ENCODE assay signal across 18 cellular contexts in genomic region chr19:40088299-40089047, GRCh38. TPM values are rescaled to one million over a fixed set of nuclear protein-coding genes. Genes with fewer than 3 reads are reported as not detected.
DNase-seq lines count a peak whose midpoint lies in the region; ATAC-seq and TF ChIP-seq lines count a peak whose summit lies in the region.
"Had no signal": no experiment of that assay in that cellular context is flagged by ENCODE, and none has a peak within 500 bp of the region (broad histone marks: within the 10 kb centered on the region; RNA-seq: fewer than 3 reads in every experiment).

No MANE protein-coding gene starts in this region.

- H3K27me3 Mint-ChIP-seq in Caco-2 (ENCODE audit: insufficient read depth, unreplicated experiment) (no peaks in the 10 kb centered on the region), memory B cell (no peaks in the 10 kb centered on the region), CD14-positive monocyte (ENCODE audit: low read depth in 3 of 3) (peaks cover 2 to 4% (median 3%) of the 10 kb centered on the region in 3 donors)
- H3K27me3 Mint-ChIP-seq in activated CD8-positive, alpha-beta T cell treated with anti-CD3 and anti-CD28 coated beads for 36 hours: no peaks in the 10 kb centered on the region
- H3K27me3 Mint-ChIP-seq: activated CD4-positive, alpha-beta memory T cell treated with anti-CD3 and anti-CD28 coated beads, Interleukin-2, amount 10 ng/mL, durations not matched to agents 7 days and 5 days had no signal

- intact Hi-C loops in Caco-2 (cut with micrococcal nuclease; ENCODE audit: unreplicated experiment): no loop called here
- intact Hi-C loops in activated CD8-positive, alpha-beta T cell treated with anti-CD3 and anti-CD28 coated beads for 36 hours (cut with micrococcal nuclease): no loop called here
- intact Hi-C loops in CD14-positive monocyte (cut with micrococcal nuclease): no loop called here

- H3K27ac Mint-ChIP-seq in Caco-2 (ENCODE audit: unreplicated experiment) (no peak overlapping the region), memory B cell (peak overlapping the region; percentile 25), CD14-positive monocyte (no peak overlapping the region)
- H3K27ac Mint-ChIP-seq in activated CD8-positive, alpha-beta T cell treated with anti-CD3 and anti-CD28 coated beads for 36 hours: no peak overlapping the region
- H3K27ac Mint-ChIP-seq: activated CD4-positive, alpha-beta memory T cell treated with anti-CD3 and anti-CD28 coated beads, Interleukin-2, amount 10 ng/mL, durations not matched to agents 7 days and 5 days had no signal

- H3K79me2 ChIP-seq in ACC112 (ENCODE audit: control insufficient read depth, insufficient read depth, low read length, unreplicated experiment): peaks cover 15% of the 10 kb centered on the region

- H3K4me1 Mint-ChIP-seq in Caco-2 (ENCODE audit: low read depth, unreplicated experiment): peaks cover 23% of the 10 kb centered on the region
- peaks cover 31% of the 10 kb centered on the region for H3K4me1 Mint-ChIP-seq in activated CD8-positive, alpha-beta T cell treated with anti-CD3 and anti-CD28 coated beads for 36 hours (ENCODE audit: low read depth)
- H3K4me1 Mint-ChIP-seq in memory B cell: peaks cover 27% of the 10 kb centered on the region
- H3K4me1 Mint-ChIP-seq in CD14-positive monocyte: peaks cover 41% of the 10 kb centered on the region

- H3K36me3 Mint-ChIP-seq in Caco-2 (ENCODE audit: insufficient read depth, unreplicated experiment) (peaks cover 27% of the 10 kb centered on the region), memory B cell (peaks cover 26% of the 10 kb centered on the region), CD14-positive monocyte (peaks cover 23 to 27% of the 10 kb centered on the region in 2 donors)
- H3K36me3 Mint-ChIP-seq in activated CD8-positive, alpha-beta T cell treated with anti-CD3 and anti-CD28 coated beads for 36 hours (ENCODE audit: low read depth): peaks cover 33% of the 10 kb centered on the region

- H3K27me3 ChIP-seq in ACC112 (ENCODE audit: insufficient read depth, low read length): peaks cover 3% of the 10 kb centered on the region; the same call in 1 of the 2 replicates
- no peaks in the 10 kb centered on the region for H3K27me3 ChIP-seq in Caco-2 (replicated peaks; ENCODE audit: control insufficient read depth, insufficient read depth, low read length)
- H3K27me3 ChIP-seq: breast epithelium, esophagus muscularis mucosa, SJCRH30 had no signal

- TF ChIP-seq CTCF in Caco-2 (IDR thresholded peaks at IDR 0.05; ENCODE audit: insufficient read depth in 1 of 2, low read depth in 1 of 2, low read length in 1 of 2, severe bottlenecking in 1 of 2, unreplicated experiment in 1 of 2) (no peak), CD14-positive monocyte (IDR thresholded peaks at IDR 0.05) (no peak)
- TF ChIP-seq CTCF in activated CD8-positive, alpha-beta T cell treated with anti-CD3 and anti-CD28 coated beads for 36 hours (IDR thresholded peaks at IDR 0.05): no peak

- ATAC-seq in activated CD8-positive, alpha-beta T cell treated with anti-CD3 and anti-CD28 coated beads for 36 hours: no peak
- no peak for ATAC-seq in memory B cell (ENCODE audit: low read depth)
- ATAC-seq in GM21381 (IDR thresholded peaks at IDR 0.05; ENCODE audit: unreplicated experiment): no peak

- H3K4me1 ChIP-seq in ACC112 (ENCODE audit: control insufficient read depth, insufficient read depth, low read length, unreplicated experiment) (peaks cover 4% of the 10 kb centered on the region), Caco-2 (peaks cover 9% of the 10 kb centered on the region)
- H3K4me1 ChIP-seq: SJCRH30 had no signal

- H3K9me3 ChIP-seq in Caco-2: no peaks in the 10 kb centered on the region
- H3K9me3 ChIP-seq: breast epithelium, esophagus muscularis mucosa, SJCRH30 had no signal

- no peak overlapping the region for H3K27ac ChIP-seq in ACC112 (ENCODE audit: low read depth, low read length)
- H3K27ac ChIP-seq: esophagus muscularis mucosa, SJCRH30 had no signal

- H2AFZ ChIP-seq in ACC112 (ENCODE audit: low read length, unreplicated experiment): no peak overlapping the region

- H3K4me3 Mint-ChIP-seq in Caco-2 (ENCODE audit: unreplicated experiment): peak overlapping the region; percentile 9
- peak overlapping the region; percentile 100 for H3K4me3 Mint-ChIP-seq in activated CD8-positive, alpha-beta T cell treated with anti-CD3 and anti-CD28 coated beads for 36 hours
- peak overlapping the region; percentile 27 for H3K4me3 Mint-ChIP-seq in memory B cell
- H3K4me3 Mint-ChIP-seq in CD14-positive monocyte: peak overlapping the region in 1 of 2 donors; percentile 47
- H3K4me3 Mint-ChIP-seq: activated CD4-positive, alpha-beta memory T cell treated with anti-CD3 and anti-CD28 coated beads, Interleukin-2, amount 10 ng/mL, durations not matched to agents 7 days and 5 days had no signal

- BruUV-seq in Caco-2 (replicated peaks; lab: Mats Ljungman, UMichigan): no TSS peak

- POLR2A ChIA-PET in Caco-2 (lab: Charles Lee): no interaction called here
- POLR2A ChIA-PET in activated CD8-positive, alpha-beta T cell treated with anti-CD3 and anti-CD28 coated beads for 36 hours (lab: Charles Lee): interaction anchor here (0.7 kb wide), 1 partner anchor 46 kb away, joined by 3 read pairs; no protein-coding TSS in a partner anchor

- CTCF ChIA-PET in Caco-2 (lab: Charles Lee): no interaction called here
- CTCF ChIA-PET in activated CD8-positive, alpha-beta T cell treated with anti-CD3 and anti-CD28 coated beads for 36 hours (lab: Charles Lee): interaction anchor here (1.2 kb wide), 1 partner anchor 546 kb away, joined by 4 read pairs; no protein-coding TSS in a partner anchor

- DNase-seq in Caco-2: no peak
- DNase-seq in activated CD8-positive, alpha-beta T cell treated with anti-CD3 and anti-CD28 coated beads for 36 hours: no peak
- no peak for DNase-seq in memory B cell (ENCODE audit: low spot score in 2 of 2)
- DNase-seq in kidney glomerular epithelial cell (lab: John Stamatoyannopoulos, UW): no peak
- no peak for DNase-seq in NCI-H2029 treated with DMSO at 0.1 percent for 48 hours (lab: John Stamatoyannopoulos, UW)
- no peak for DNase-seq in CD14-positive monocyte (ENCODE audit: low spot score)
- DNase-seq: activated CD4-positive, alpha-beta memory T cell treated with anti-CD3 and anti-CD28 coated beads, Interleukin-2, amount 10 ng/mL, durations not matched to agents 7 days and 5 days; activated naive CD4-positive, alpha-beta T cell treated with Interleukin-2 at 50 U/mL for 16 hours; DMS153; MV-4-11; NCI-H2081; NCI-H524 treated with DMSO at 0.1 percent for 48 hours; substantia nigra had no signal

- H3K9me3 Mint-ChIP-seq in Caco-2 (ENCODE audit: unreplicated experiment) (no peaks in the 10 kb centered on the region), memory B cell (peaks cover 3% of the 10 kb centered on the region), CD14-positive monocyte (peaks cover 0 to 2% (median 0%) of the 10 kb centered on the region in 7 donors)
- H3K9me3 Mint-ChIP-seq in activated CD8-positive, alpha-beta T cell treated with anti-CD3 and anti-CD28 coated beads for 36 hours: peaks cover 5% of the 10 kb centered on the region

- H3K4me3 ChIP-seq in ACC112 (ENCODE audit: low read depth, low read length): peak overlapping the region; percentile 95; the same call in 1 of the 2 replicates
- no peak overlapping the region for H3K4me3 ChIP-seq in Caco-2 (ENCODE audit: low read depth, low read length)

- H3K36me3 ChIP-seq in ACC112 (ENCODE audit: insufficient read depth, low read length) (0 out of 2 replicates have a peak, but pooled peaks cover 2% of the 10 kb centered on the region), Caco-2 (ENCODE audit: control insufficient read depth, insufficient read depth, low read length) (no peaks in the 10 kb centered on the region; the same call in 1 of the 2 replicates)
- H3K36me3 ChIP-seq: breast epithelium had no signal

RNA-seq across cellular contexts. Expression of gene ZNF780A, which starts 2.3 kb away (rescaled TPM):
- total RNA-seq in Caco-2 (2022): 21.7 and 22.9 TPM in 2 replicates
- 10 to 100 TPM; 12.9 to 13.3 TPM for total RNA-seq in activated CD8-positive, alpha-beta T cell treated with anti-CD3 and anti-CD28 coated beads for 36 hours
- 10 to 100 TPM in 1 of 2 donors, 1 to 10 TPM in 1; 9.8 to 14.1 TPM for polyA plus RNA-seq in CD14-positive monocyte

RNA-seq across cellular contexts. Expression of gene ZNF780B, which starts 32.4 kb away (rescaled TPM):
- total RNA-seq in Caco-2 (2022): 27.5 and 32.2 TPM in 2 replicates
- total RNA-seq in activated CD8-positive, alpha-beta T cell treated with anti-CD3 and anti-CD28 coated beads for 36 hours: 10 to 100 TPM; 15.5 to 18.6 TPM
- polyA plus RNA-seq in CD14-positive monocyte: 1 to 10 TPM; 2.0 to 3.1 TPM
